ENCODE assay signal across 1 cellular context in genomic region chr9:84694248-84694647, GRCh38.
TF ChIP-seq lines count a peak whose summit lies in the region.

No MANE protein-coding gene starts in this region.

TF ChIP-seq in H1, 55 proteins besides CTCF, POLR2A, EP300 and RAD21 (continued from another document):
- TF ChIP-seq CHD7 (IDR thresholded peaks at IDR 0.05; ENCODE audit: insufficient replicate concordance, low read length) (no peak), CBX8 (IDR thresholded peaks at IDR 0.05; ENCODE audit: borderline replicate concordance, low read depth, low read length) (no peak), SP2 (IDR thresholded peaks at IDR 0.05; ENCODE audit: low read length) (no peak), TCF12 (IDR thresholded peaks at IDR 0.05; ENCODE audit: low read depth, low read length) (0 out of 2 replicates have a peak, but pooled peaks have one; percentile 67)
